Comparison of ENCODE assay signal across 8 cellular contexts in the genomic region with DNA sequence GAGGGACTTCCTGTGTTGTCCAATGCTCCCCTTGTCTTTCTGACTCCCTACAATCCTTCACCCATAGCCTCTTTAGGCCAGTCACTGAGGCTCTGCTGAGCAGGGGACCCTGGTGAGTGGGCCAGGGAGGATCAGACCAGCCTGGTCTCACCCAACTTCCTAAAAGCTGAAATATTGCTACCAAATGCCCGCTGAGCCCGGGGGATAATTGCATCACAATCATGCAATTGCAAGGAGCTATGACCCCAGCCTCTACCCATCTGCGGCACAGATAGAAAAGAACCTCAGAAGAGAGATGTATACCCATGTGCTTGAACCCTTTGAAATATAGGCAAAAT. TPM values are rescaled to one million over a fixed set of nuclear protein-coding genes. Genes with fewer than 3 reads are reported as not detected.
A peak's percentile ranks its signal among the peaks of the same experiment; 100 is the strongest.
DNase-seq lines count a peak whose midpoint lies in the region; ATAC-seq, FAIRE-seq and TF ChIP-seq lines count a peak whose summit lies in the region.

No MANE protein-coding gene starts in this region.

- CTCF ChIA-PET in AG04449 (lab: Yijun Ruan, JAX) = no interaction called here
- CTCF ChIA-PET in K562 (lab: Yijun Ruan, JAX; ENCODE audit: low intra/inter-chr PET ratio) = no interaction called here

- H3K4me1 ChIP-seq in HUES48 (ENCODE audit: control insufficient read depth, insufficient read depth, low read length) (peaks cover 3% of the 10 kb centered on the region; the same call in 1 of the 2 replicates), K562 (replicated peaks in 1 of 2; ENCODE audit: control insufficient read depth in 2 of 2, insufficient read depth in 2 of 2, low read length in 2 of 2) (peaks cover 16 to 23% of the 10 kb centered on the region in 2 experiments; a peak in 4 of 5 replicates), mucosa of rectum (ENCODE audit: control insufficient read depth in 2 of 2, insufficient read depth in 2 of 2, low read length in 2 of 2) (peaks cover 18 to 26% of the 10 kb centered on the region in 2 donors), aorta (ENCODE audit: control insufficient read depth in 1 of 2, insufficient read depth in 2 of 2, low read length in 2 of 2) (no peaks in the 10 kb centered on the region)

- POLR2A ChIA-PET in AG04449 (lab: Yijun Ruan, JAX) = no interaction called here
- POLR2A ChIA-PET in K562 (lab: Yijun Ruan, JAX) = interaction anchor here (1.1 kb wide), 1 partner anchor 9 kb away, joined by 3 read pairs; no protein-coding TSS in a partner anchor

- peak overlapping the region; percentile 99 for H2AFZ ChIP-seq in K562 (ENCODE audit: low read depth, low read length)

- no TSS peak for BruUV-seq in K562 (replicated peaks; lab: Mats Ljungman, UMichigan)

- peaks cover 37% of the 10 kb centered on the region for H3K27me3 ChIP-seq in HUES48 (ENCODE audit: control insufficient read depth, insufficient read depth, low read length)
- no peaks in the 10 kb centered on the region for H3K27me3 ChIP-seq in K562 (ENCODE audit: control insufficient read depth in 2 of 2, insufficient read depth in 2 of 2, low read length in 2 of 2)
- H3K27me3 ChIP-seq in mucosa of rectum (ENCODE audit: control insufficient read depth in 2 of 2, insufficient read depth in 2 of 2, low read length in 2 of 2) = no peaks in the 10 kb centered on the region
- H3K27me3 ChIP-seq in aorta (ENCODE audit: control insufficient read depth in 1 of 2, insufficient read depth in 2 of 2, low read length in 1 of 2) = no peaks in the 10 kb centered on the region

- no peaks in the 10 kb centered on the region for H4K20me1 ChIP-seq in K562 (replicated peaks; ENCODE audit: control insufficient read depth, insufficient read depth, low read length)

- H3K9ac ChIP-seq in HUES48 (ENCODE audit: low read depth, low read length) (no peak overlapping the region), K562 (ENCODE audit: insufficient read depth in 1 of 2, low read depth in 2 of 2, low read length in 2 of 2) (peak overlapping the region; percentile 76 to 92), mucosa of rectum (ENCODE audit: low read depth in 1 of 2, low read length in 2 of 2) (peak overlapping the region; percentile 87 to 96)

- FAIRE-seq in K562 (lab: Jason Lieb, UNC) = no peak

- TF ChIP-seq EP300 in K562 (IDR thresholded peaks at IDR 0.05; ENCODE audit: low read length) = no peak

- ATAC-seq in K562 (peak; percentile 7), GM21737 (IDR thresholded peaks at IDR 0.05; ENCODE audit: unreplicated experiment) (no peak), aorta (ENCODE audit: low FRiP score) (no peak)

- H3K27ac ChIP-seq in HUES48 (ENCODE audit: low read depth, low read length) (no peak overlapping the region), K562 (ENCODE audit: extremely low read depth, low read depth, low read length) (peak overlapping the region; percentile 70), mucosa of rectum (ENCODE audit: low read depth in 2 of 2, low read length in 2 of 2) (peak overlapping the region; percentile 89 to 96), aorta (ENCODE audit: low read depth in 1 of 2, low read length in 2 of 2) (peak overlapping the region in 1 of 2 donors; percentile 90)

- H3K79me2 ChIP-seq in K562 (ENCODE audit: control insufficient read depth, insufficient read depth, low read length) = peaks cover 13% of the 10 kb centered on the region

- intact Hi-C loops in K562 (cut with micrococcal nuclease) (loop anchor here (10.0 kb wide), 1 partner anchor 302 kb away; the partner anchor contains the start of gene CAB39), aorta (cut with DNase I) (no loop called here)

- H3K9me3 ChIP-seq in HUES48 (ENCODE audit: control insufficient read depth, insufficient read depth, low read length) (no peaks in the 10 kb centered on the region), K562 (replicated peaks; ENCODE audit: control insufficient read depth, insufficient read depth, low read depth, low read length) (no peaks in the 10 kb centered on the region), mucosa of rectum (ENCODE audit: control insufficient read depth in 2 of 2, low read length in 2 of 2) (no peaks in the 10 kb centered on the region), aorta (ENCODE audit: control insufficient read depth, low read length) (no peaks in the 10 kb centered on the region)

- H3K4me2 ChIP-seq in K562 (ENCODE audit: insufficient read depth, low read length) = peak overlapping the region; percentile 87

- H3K4me3 ChIP-seq in AG04449 (ENCODE audit: low read depth, low read length) = peak overlapping the region; percentile 75
- peak overlapping the region; percentile 72 for H3K4me3 ChIP-seq in HUES48 (ENCODE audit: low read depth, low read length)
- peak overlapping the region; percentile 42 for H3K4me3 ChIP-seq in K562
- peak overlapping the region; percentile 88 to 96 for H3K4me3 ChIP-seq in mucosa of rectum (ENCODE audit: low read length in 2 of 2)
- H3K4me3 ChIP-seq in aorta (ENCODE audit: low read length in 2 of 2) = peak overlapping the region in 1 of 2 donors; percentile 74

- in situ Hi-C loops in K562 (cut with MboI) = no loop called here

- TF ChIP-seq RAD21 in K562 (CRISPR knock-in tag; conservative IDR thresholded peaks at IDR 0.05 in 1 of 2, IDR thresholded peaks at IDR 0.05 in 1 of 2) = no peak

- H3K36me3 ChIP-seq in HUES48 (ENCODE audit: control insufficient read depth, insufficient read depth, low read length) (no peaks in the 10 kb centered on the region), K562 (ENCODE audit: control insufficient read depth, insufficient read depth, low read length) (no peaks in the 10 kb centered on the region), mucosa of rectum (ENCODE audit: control insufficient read depth in 2 of 2, insufficient read depth in 2 of 2, low read length in 2 of 2) (no peaks in the 10 kb centered on the region), aorta (ENCODE audit: control insufficient read depth in 1 of 2, insufficient read depth in 2 of 2, low read length in 1 of 2) (no peaks in the 10 kb centered on the region)

- H3K9me1 ChIP-seq in K562 (ENCODE audit: control insufficient read depth, insufficient read depth, low read length) = no peaks in the 10 kb centered on the region

- TF ChIP-seq CTCF in AG04449 (IDR thresholded peaks at IDR 0.05; ENCODE audit: insufficient read depth, low read length, missing control alignments) (no peak), K562 (IDR thresholded peaks at IDR 0.05 in 2 of 3, conservative IDR thresholded peaks at IDR 0.05 in 1 of 3; ENCODE audit: insufficient read depth in 2 of 3, low read depth in 1 of 3, low read length in 3 of 3) (no peak)

- no peak for TF ChIP-seq POLR2A in K562 (conservative IDR thresholded peaks at IDR 0.05)

- DNase-seq in AG04449 (ENCODE audit: low read depth, low spot score) = no peak
- no peak for DNase-seq in K562 (ENCODE audit: extremely low read depth in 1 of 4, low spot score in 3 of 4)
- DNase-seq in mucosa of gallbladder (ENCODE audit: low spot score) = no peak
- DNase-seq in aorta = no peak
- no peak for DNase-seq in COR-L47 (lab: John Stamatoyannopoulos, UW)

- WGBS in K562 (ENCODE audit: insufficient coverage, low coverage, missing lambda C conversion rate) = 86% methylated on average over 3 of the region's 3 CpGs
- 93 to 94% methylated on average over 3 of the region's 3 CpGs for WGBS in aorta, 2 donors

TF ChIP-seq in K562, 482 proteins besides CTCF, POLR2A, EP300 and RAD21 (continues in another document):
- TF ChIP-seq RFX1 (IDR thresholded peaks at IDR 0.05) (no peak), ZNF354B (CRISPR knock-in tag; IDR thresholded peaks at IDR 0.05) (no peak)

RNA-seq across cellular contexts. Expression of gene SP100, which starts 3.7 kb away (rescaled TPM):
- total RNA-seq in K562 (2011; cell fraction: chromatin; rRNA removed; ENCODE audit: low replicate concordance) = 36.3 and 75.5 TPM in 2 replicates
- total RNA-seq in K562 (2011; cell fraction: nucleolus; rRNA removed) = 12.5 and 16.8 TPM in 2 replicates
- total RNA-seq in K562 (2011; cell fraction: nucleoplasm; rRNA removed) = 22.3 and 31.9 TPM in 2 replicates
- total RNA-seq in K562 (2014; rRNA removed) (32.2 and 36.7 TPM in 2 replicates), K562 (2014; rRNA removed; fragmentation: Illumina TruSeq; extraction: Trizol) (34.8 and 38.9 TPM in 2 replicates), K562 (2015; rRNA removed; fragmentation: Illumina TruSeq; extraction: Trizol) (29.7 and 31.6 TPM in 2 replicates), K562 (2021) (22.5 and 30.9 TPM in 2 replicates), mucosa of gallbladder (86.6 TPM), aorta (100 to 1,000 TPM; 122 to 171 TPM)
- polyA plus RNA-seq in K562 (2011; rRNA removed) (24.6 and 39.2 TPM in 2 replicates), K562 (2014; fragmentation: Illumina TruSeq; extraction: Trizol) (35.4 and 37.3 TPM in 2 replicates), K562 (2014; fragmentation: Nextera tagmentation; extraction: Ambion mirVana) (10 to 100 TPM; 19.2 to 23.1 TPM), K562 (2014; rRNA removed) (34.6 and 40.1 TPM in 2 replicates), aorta (10 to 100 TPM; 58.7 to 70.8 TPM)
- 7.5 and 9.3 TPM in 2 replicates for polyA plus RNA-seq in K562 (2011; cell fraction: cytosol; rRNA removed)
- 18.6 and 21.3 TPM in 2 replicates for polyA plus RNA-seq in K562 (2011; cell fraction: nucleus; rRNA removed)
- 23.7 and 24.4 TPM in 2 replicates for polyA plus RNA-seq in K562 (2012)
- 34.8 and 43.0 TPM in 2 replicates for polyA minus RNA-seq in K562 (2011; rRNA and poly(A)+ RNA removed)
- 7.8 and 11.8 TPM in 2 replicates for polyA minus RNA-seq in K562 (2011; cell fraction: cytosol; rRNA and poly(A)+ RNA removed)
- polyA minus RNA-seq in K562 (2011; cell fraction: nucleus; rRNA and poly(A)+ RNA removed) = 17.1 and 29.7 TPM in 2 replicates
